ENCODE assay signal across 8 cellular contexts in genomic region chr1:98048234-98048633, GRCh38.
A peak's percentile ranks its signal among the peaks of the same experiment; 100 is the strongest.
DNase-seq lines count a peak whose midpoint lies in the region; ATAC-seq lines count a peak whose summit lies in the region.

No MANE protein-coding gene starts in this region.

- peak; percentile 55 for ATAC-seq in GM19395 (IDR thresholded peaks at IDR 0.05; ENCODE audit: unreplicated experiment)
- peak; percentile 57 to 66 for ATAC-seq in activated CD4-positive, CD25-positive, alpha-beta regulatory T cell treated with anti-CD3 and anti-CD28 coated beads, Interleukin-2, amount 50 U/mL, for 24 hours

- H3K27ac ChIP-seq in cingulate gyrus (ENCODE audit: low read depth, low read length), result peak overlapping the region; percentile 57

- peak; percentile 81 for DNase-seq in AG08395 (ENCODE audit: low spot score)
- DNase-seq in MV-4-11 (lab: John Stamatoyannopoulos, UW), result peak; percentile 57
- DNase-seq in left kidney (ENCODE audit: low read depth, low spot score), result peak; percentile 96
- peak; percentile 73 to 77 for DNase-seq in stimulated activated CD4-positive, alpha-beta T cell treated with anti-CD3 and anti-CD28 coated beads, Interleukin-2, amount 100 ng/mL, for 24 hours
- no peak for DNase-seq in NCI-H2196 (lab: John Stamatoyannopoulos, UW; ENCODE audit: unreplicated experiment)
